ENCODE assay signal across 8 cellular contexts in the genomic region with DNA sequence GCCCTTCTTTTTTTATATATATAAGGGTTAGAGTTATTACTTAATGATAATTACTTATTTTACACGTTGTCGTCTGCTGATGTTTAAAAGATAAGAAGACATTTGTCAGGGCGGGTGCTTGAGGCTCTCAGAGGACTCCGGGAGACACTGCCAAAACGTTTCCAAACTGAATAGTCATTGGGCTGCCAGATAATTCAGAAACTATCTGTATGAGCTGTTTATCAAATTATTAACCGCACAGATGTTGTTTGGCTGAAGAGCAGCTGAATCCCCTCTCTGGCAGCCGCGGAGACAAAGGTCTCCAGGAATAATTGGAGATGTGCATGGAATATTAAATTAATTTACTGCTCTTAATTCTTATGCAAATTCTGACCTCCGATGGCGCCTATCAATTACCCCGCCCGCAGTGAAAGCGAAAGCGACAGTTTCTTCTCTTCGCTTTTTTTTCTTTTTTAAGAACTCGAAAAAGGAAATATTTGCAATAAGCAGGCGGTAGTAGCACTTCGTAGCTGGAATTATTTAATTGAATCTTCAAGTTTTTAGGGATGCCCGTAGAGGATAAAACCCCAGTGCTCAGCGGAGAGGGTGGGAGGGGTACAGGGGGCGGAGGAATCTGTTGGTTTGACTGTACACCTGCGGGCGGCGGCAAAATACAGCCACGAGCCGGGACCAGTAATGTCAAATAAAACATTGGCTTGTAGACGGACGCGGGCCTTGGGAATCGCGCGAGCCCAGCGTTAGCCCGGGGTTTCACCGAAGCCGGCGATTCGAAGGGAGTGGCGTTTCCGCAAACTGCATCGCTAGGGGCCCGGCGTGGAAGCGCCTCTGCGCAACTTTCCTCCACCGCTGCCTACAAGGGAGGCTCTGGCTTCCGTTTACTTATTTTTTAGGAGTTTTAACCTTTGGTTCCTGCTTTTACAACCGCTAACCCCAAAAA. TPM values are rescaled to one million over a fixed set of nuclear protein-coding genes. Genes with fewer than 3 reads are reported as not detected.
DNase-seq lines count a peak whose midpoint lies in the region; ATAC-seq and TF ChIP-seq lines count a peak whose summit lies in the region.

No MANE protein-coding gene starts in this region.

- peak overlapping the region; percentile 79 for H3K4me3 Mint-ChIP-seq in activated CD8-positive, alpha-beta T cell treated with anti-CD3 and anti-CD28 coated beads, Interleukin-2, amount 10 ng/mL, durations not matched to agents 7 days and 5 days

- TF ChIP-seq CTCF in fibroblast of villous mesenchyme (IDR thresholded peaks at IDR 0.05; ENCODE audit: insufficient read depth, low read depth, low read length): no peak

- peaks cover 3% of the 10 kb centered on the region for H3K36me3 Mint-ChIP-seq in activated CD8-positive, alpha-beta T cell treated with anti-CD3 and anti-CD28 coated beads, Interleukin-2, amount 10 ng/mL, durations not matched to agents 7 days and 5 days (ENCODE audit: low read depth)

- ATAC-seq in GM21447 (IDR thresholded peaks at IDR 0.05; ENCODE audit: unreplicated experiment) (peak; percentile 36), GM18870 (IDR thresholded peaks at IDR 0.05; ENCODE audit: unreplicated experiment) (no peak)
- ATAC-seq in activated CD8-positive, alpha-beta T cell treated with anti-CD3 and anti-CD28 coated beads, Interleukin-2, amount 10 ng/mL, durations not matched to agents 7 days and 5 days: peak; percentile 62

- CTCF ChIA-PET in activated CD8-positive, alpha-beta T cell treated with anti-CD3 and anti-CD28 coated beads, Interleukin-2, amount 10 ng/mL, durations not matched to agents 7 days and 5 days (lab: Charles Lee): interaction anchor here (2.2 to 4.3 kb wide), 2 partner anchors 136 to 404 kb away, joined by 6 to 17 read pairs; no protein-coding TSS in a partner anchor

- H3K9me3 Mint-ChIP-seq in activated CD8-positive, alpha-beta T cell treated with anti-CD3 and anti-CD28 coated beads, Interleukin-2, amount 10 ng/mL, durations not matched to agents 7 days and 5 days (ENCODE audit: insufficient read depth): no peaks in the 10 kb centered on the region

- H3K27ac Mint-ChIP-seq in activated CD8-positive, alpha-beta T cell treated with anti-CD3 and anti-CD28 coated beads, Interleukin-2, amount 10 ng/mL, durations not matched to agents 7 days and 5 days: peak overlapping the region; percentile 88

- H3K4me3 ChIP-seq in fibroblast of villous mesenchyme (ENCODE audit: low read depth, low read length): peak overlapping the region; percentile 25

- DNase-seq in COLO668 (lab: John Stamatoyannopoulos, UW; ENCODE audit: unreplicated experiment) (peak; percentile 79), NCI-H1930 (lab: John Stamatoyannopoulos, UW) (peak; percentile 75 to 84), fibroblast of villous mesenchyme (ENCODE audit: low read depth) (peak; percentile 11), pons (ENCODE audit: low spot score) (peak; percentile 45), DMS79 (lab: John Stamatoyannopoulos, UW) (no peak)
- peak; percentile 76 for DNase-seq in activated CD8-positive, alpha-beta T cell treated with anti-CD3 and anti-CD28 coated beads, Interleukin-2, amount 10 ng/mL, durations not matched to agents 7 days and 5 days

- POLR2A ChIA-PET in activated CD8-positive, alpha-beta T cell treated with anti-CD3 and anti-CD28 coated beads, Interleukin-2, amount 10 ng/mL, durations not matched to agents 7 days and 5 days (lab: Charles Lee): no interaction called here

- peaks cover 72% of the 10 kb centered on the region for H3K27me3 Mint-ChIP-seq in activated CD8-positive, alpha-beta T cell treated with anti-CD3 and anti-CD28 coated beads, Interleukin-2, amount 10 ng/mL, durations not matched to agents 7 days and 5 days (ENCODE audit: low read depth)

- peaks cover 59% of the 10 kb centered on the region for H3K4me1 Mint-ChIP-seq in activated CD8-positive, alpha-beta T cell treated with anti-CD3 and anti-CD28 coated beads, Interleukin-2, amount 10 ng/mL, durations not matched to agents 7 days and 5 days (ENCODE audit: low read depth)

RNA-seq across cellular contexts. Expression of a gene that starts 6.2 kb away (rescaled TPM):
- total RNA-seq in activated CD8-positive, alpha-beta T cell treated with anti-CD3 and anti-CD28 coated beads, Interleukin-2, amount 10 ng/mL, durations not matched to agents 7 days and 5 days: not detected
- not detected in 2 replicates for total RNA-seq in fibroblast of villous mesenchyme

RNA-seq across cellular contexts. Expression of a gene that starts 26.0 kb away (rescaled TPM):
- total RNA-seq in activated CD8-positive, alpha-beta T cell treated with anti-CD3 and anti-CD28 coated beads, Interleukin-2, amount 10 ng/mL, durations not matched to agents 7 days and 5 days: 10 to 100 TPM; 16.2 to 19.9 TPM
- total RNA-seq in fibroblast of villous mesenchyme: 15.5 TPM in 2 replicates
